1 cellular context compared by ENCODE assay signal in genomic region chr19:3296034-3296433, GRCh38.
TF ChIP-seq lines count a peak whose summit lies in the region.

No MANE protein-coding gene starts in this region.

TF ChIP-seq in SK-N-SH, 30 proteins besides CTCF, POLR2A, EP300 and RAD21 (continued from another document):
- TF ChIP-seq CHD2 (IDR thresholded peaks at IDR 0.05; ENCODE audit: low read length, partially characterized antibody) (no peak), TAF1 (IDR thresholded peaks at IDR 0.05; ENCODE audit: borderline replicate concordance, low read depth, low read length) (no peak), SMC3 (IDR thresholded peaks at IDR 0.05; ENCODE audit: low read depth, low read length) (no peak), NRF1 (IDR thresholded peaks at IDR 0.05; ENCODE audit: low read depth, low read length) (no peak), USF2 (IDR thresholded peaks at IDR 0.05; ENCODE audit: borderline replicate concordance, low read depth, low read length) (no peak), TCF12 (IDR thresholded peaks at IDR 0.05) (no peak), NFIC (IDR thresholded peaks at IDR 0.05; ENCODE audit: borderline replicate concordance) (no peak), IRF3 (IDR thresholded peaks at IDR 0.05; ENCODE audit: low read depth, low read length) (no peak), EZH2phosphoT487 (IDR thresholded peaks at IDR 0.05; ENCODE audit: borderline replicate concordance, low read depth) (no peak), FOSL2 (IDR thresholded peaks at IDR 0.05; ENCODE audit: borderline replicate concordance, low read depth) (no peak), ZBTB33 (IDR thresholded peaks at IDR 0.05; ENCODE audit: borderline replicate concordance, low read depth) (no peak), REST (IDR thresholded peaks at IDR 0.05; ENCODE audit: low read depth, low read length) (no peak)
TF ChIP-seq in SK-N-SH: peak in this region for 0.
